Comparison of ENCODE assay signal across 11 cellular contexts in genomic region chr12:15699886-15700285, GRCh38.
DNase-seq lines count a peak whose midpoint lies in the region; ATAC-seq and TF ChIP-seq lines count a peak whose summit lies in the region.
"Had no signal": no experiment of that assay in that cellular context is flagged by ENCODE, and none has a peak within 500 bp of the region (broad histone marks: within the 10 kb centered on the region; RNA-seq: fewer than 3 reads in every experiment).

No MANE protein-coding gene starts in this region.

- H3K9ac ChIP-seq in BLaER1 treated with 17β-estradiol and CSF1 and Interleukin-3, amounts not matched to agents 10 nM and 100 nM: peak overlapping the region in 4 of 11 experiments; percentile 27 to 65 (median 54); a peak in 8 of 22 replicates
- no peak overlapping the region for H3K9ac ChIP-seq in Karpas-422 (ENCODE audit: low read length)

- H3K36me3 ChIP-seq in BLaER1 treated with 17β-estradiol and CSF1 and Interleukin-3, amounts not matched to agents 10 nM and 100 nM: no peaks in the 10 kb centered on the region
- no peaks in the 10 kb centered on the region for H3K36me3 ChIP-seq in Karpas-422 (ENCODE audit: insufficient read depth, low read length)

- no peaks in the 10 kb centered on the region for H3K9me3 ChIP-seq in BLaER1 treated with 17β-estradiol and CSF1 and Interleukin-3, amounts not matched to agents 10 nM and 100 nM (replicated peaks in 1 of 11)
- no peaks in the 10 kb centered on the region for H3K9me3 ChIP-seq in Karpas-422 (ENCODE audit: low read length)

- peaks cover 87% of the 10 kb centered on the region for H3K4me1 Mint-ChIP-seq in osteocyte (ENCODE audit: unreplicated experiment)

- no peak for TF ChIP-seq CTCF in osteocyte (IDR thresholded peaks at IDR 0.05)

- in situ Hi-C loops in KBM-7 (cut with MboI; ENCODE audit: low pct_unique_long_range_greater_than_20kb, low sequenced_read_pairs): no loop called here

- peaks cover 14 to 87% (median 43%) of the 10 kb centered on the region in 10 experiments; a peak in 19 of 20 replicates for H3K4me1 ChIP-seq in BLaER1 treated with 17β-estradiol and CSF1 and Interleukin-3, amounts not matched to agents 10 nM and 100 nM
- no peaks in the 10 kb centered on the region for H3K4me1 ChIP-seq in Karpas-422 (ENCODE audit: low read length)

- no peak overlapping the region for H2AFZ ChIP-seq in Karpas-422 (ENCODE audit: low read length)

- H3K36me3 Mint-ChIP-seq in osteocyte (ENCODE audit: unreplicated experiment): peaks cover 17% of the 10 kb centered on the region

- DNase-seq in KBM-7: peak; percentile 62
- DNase-seq in caudate nucleus (lab: John Stamatoyannopoulos, UW): no peak
- no peak for DNase-seq in osteocyte (ENCODE audit: extremely low spot score, unreplicated experiment)
- no peak for DNase-seq in T-helper 9 cell
- no peak for DNase-seq in Karpas-422
- no peak for DNase-seq in NCI-H1092 treated with DMSO at 0.1 percent for 48 hours (lab: John Stamatoyannopoulos, UW)
- DNase-seq: activated B cell treated with CpG ODN at 0.5 μM for 24 hours, NCI-H1105 had no signal

- no peaks in the 10 kb centered on the region for H4K20me1 ChIP-seq in BLaER1 treated with 17β-estradiol and CSF1 and Interleukin-3, amounts not matched to agents 10 nM and 100 nM
- H4K20me1 ChIP-seq in Karpas-422 (ENCODE audit: insufficient read depth, low read depth, low read length): no peaks in the 10 kb centered on the region

- H3K79me2 ChIP-seq in Karpas-422 (ENCODE audit: low read length): no peaks in the 10 kb centered on the region

- ATAC-seq in GM21576 (IDR thresholded peaks at IDR 0.05; ENCODE audit: unreplicated experiment): no peak

- no peaks in the 10 kb centered on the region for H3K9me3 Mint-ChIP-seq in osteocyte (ENCODE audit: unreplicated experiment)
- H3K9me3 Mint-ChIP-seq: activated B cell treated with CpG ODN at 0.5 μM for 24 hours had no signal

- H3K27me3 Mint-ChIP-seq in osteocyte (ENCODE audit: unreplicated experiment): no peaks in the 10 kb centered on the region
- H3K27me3 Mint-ChIP-seq: activated B cell treated with CpG ODN at 0.5 μM for 24 hours, progenitor cell of endocrine pancreas had no signal

- peak overlapping the region; percentile 50 for H3K4me3 Mint-ChIP-seq in osteocyte (ENCODE audit: unreplicated experiment)
- H3K4me3 Mint-ChIP-seq: activated B cell treated with CpG ODN at 0.5 μM for 24 hours had no signal

- no peaks in the 10 kb centered on the region for H3K9me2 ChIP-seq in Karpas-422 (replicated peaks; ENCODE audit: insufficient read depth, low read length)

- H3K27ac ChIP-seq in BLaER1 treated with 17β-estradiol and CSF1 and Interleukin-3, amounts not matched to agents 10 nM and 100 nM: peak overlapping the region in 10 of 11 experiments; percentile 8 to 89 (median 72); a peak in 19 of 22 replicates
- H3K27ac ChIP-seq in caudate nucleus (ENCODE audit: low read depth, low read length) (peak overlapping the region; percentile 42), Karpas-422 (ENCODE audit: low read length) (no peak overlapping the region)

- no peak overlapping the region for H3K4me3 ChIP-seq in BLaER1 treated with 17β-estradiol and CSF1 and Interleukin-3, amounts not matched to agents 10 nM and 100 nM
- H3K4me3 ChIP-seq in Karpas-422 (ENCODE audit: low read length): no peak overlapping the region

- peak overlapping the region; percentile 92 for H3K27ac Mint-ChIP-seq in osteocyte (ENCODE audit: unreplicated experiment)
- H3K27ac Mint-ChIP-seq: activated B cell treated with CpG ODN at 0.5 μM for 24 hours, progenitor cell of endocrine pancreas had no signal

- H3K27me3 ChIP-seq in BLaER1 treated with 17β-estradiol and CSF1 and Interleukin-3, amounts not matched to agents 10 nM and 100 nM: no peaks in the 10 kb centered on the region
- H3K27me3 ChIP-seq in Karpas-422 (ENCODE audit: low read length): no peaks in the 10 kb centered on the region

- H3K4me2 ChIP-seq in BLaER1 treated with 17β-estradiol and CSF1 and Interleukin-3, amounts not matched to agents 10 nM and 100 nM: peak overlapping the region; percentile 19 to 89 (median 69); a peak in 20 of 22 replicates
- H3K4me2 ChIP-seq in Karpas-422 (ENCODE audit: low read depth, low read length, poor library complexity, severe bottlenecking): no peak overlapping the region
